9 cellular contexts compared by ENCODE assay signal in genomic region chr5:165209101-165209727, GRCh38.
DNase-seq lines count a peak whose midpoint lies in the region; ATAC-seq and TF ChIP-seq lines count a peak whose summit lies in the region.
"Had no signal": no experiment of that assay in that cellular context is flagged by ENCODE, and none has a peak within 500 bp of the region (broad histone marks: within the 10 kb centered on the region; RNA-seq: fewer than 3 reads in every experiment).

No MANE protein-coding gene starts in this region.

- peak; percentile 6 for DNase-seq in AG08396 (ENCODE audit: low spot score)
- DNase-seq in H7, result peak; percentile 22
- peak; percentile 66 for DNase-seq in SK-N-DZ (ENCODE audit: low spot score)
- peak; percentile 22 for DNase-seq in glomerular visceral epithelial cell (ENCODE audit: extremely low spot score)
- DNase-seq in type B pancreatic cell (ENCODE audit: extremely low spot score, unreplicated experiment), result no peak
- DNase-seq in NCI-H1105 (lab: John Stamatoyannopoulos, UW), result no peak
- no peak for DNase-seq in NCI-H1930 (lab: John Stamatoyannopoulos, UW)

- TF ChIP-seq CTCF in type B pancreatic cell (conservative IDR thresholded peaks at IDR 0.05), result peak; percentile 87

- no peaks in the 10 kb centered on the region for H3K9me3 Mint-ChIP-seq in type B pancreatic cell

- H3K27me3 ChIP-seq in H7 (ENCODE audit: control insufficient read depth, insufficient read depth, low read length), result no peaks in the 10 kb centered on the region

- no peak for ATAC-seq in HG03135 (IDR thresholded peaks at IDR 0.05; ENCODE audit: unreplicated experiment)

- no peaks in the 10 kb centered on the region for H3K36me3 Mint-ChIP-seq in type B pancreatic cell

- no peaks in the 10 kb centered on the region for H3K27me3 Mint-ChIP-seq in type B pancreatic cell

- peak overlapping the region; percentile 43 for H3K27ac Mint-ChIP-seq in type B pancreatic cell

- no peak overlapping the region for H3K4me3 ChIP-seq in H7 (ENCODE audit: insufficient read depth, low read depth, low read length)
- H3K4me3 ChIP-seq: HAP-1 had no signal

- H3K36me3 ChIP-seq in H7 (replicated peaks; ENCODE audit: control insufficient read depth, insufficient read depth, low read length), result no peaks in the 10 kb centered on the region
- H3K36me3 ChIP-seq: HAP-1 had no signal

- H3K4me3 Mint-ChIP-seq in type B pancreatic cell, result peak overlapping the region; percentile 49

- peaks cover 22% of the 10 kb centered on the region for H3K4me1 Mint-ChIP-seq in type B pancreatic cell (ENCODE audit: unreplicated experiment)

Comparison
In these comparisons a context has a peak if more than half of its experiments do, and no peak if none do; other contexts are left out.
1. DNase-seq: peak in AG08396 (single experiment), H7 (single experiment), SK-N-DZ (single experiment) and glomerular visceral epithelial cell (single experiment); none in type B pancreatic cell (single experiment), NCI-H1105 (single experiment) and NCI-H1930 (0 of 2).